24 cellular contexts compared by ENCODE assay signal in genomic region chr7:94996331-94996730, GRCh38.
A peak's percentile ranks its signal among the peaks of the same experiment; 100 is the strongest.
DNase-seq lines count a peak whose midpoint lies in the region; ATAC-seq, FAIRE-seq and TF ChIP-seq lines count a peak whose summit lies in the region.
"Had no signal": no experiment of that assay in that cellular context is flagged by ENCODE, and none has a peak within 500 bp of the region (broad histone marks: within the 10 kb centered on the region; RNA-seq: fewer than 3 reads in every experiment).

No MANE protein-coding gene starts in this region.

- no peaks in the 10 kb centered on the region for H3K79me2 ChIP-seq in SK-N-SH (ENCODE audit: insufficient read depth)
- H3K79me2 ChIP-seq in endothelial cell of umbilical vein (ENCODE audit: control insufficient read depth, insufficient read depth, low read length) = no peaks in the 10 kb centered on the region

- peaks cover 7% of the 10 kb centered on the region; the same call in 1 of the 2 replicates for H3K9me2 ChIP-seq in SK-N-SH

- CTCF ChIA-PET in SK-N-SH (lab: Yijun Ruan, JAX) = no interaction called here
- CTCF ChIA-PET in endothelial cell of umbilical vein (lab: Charles Lee) = no interaction called here
- CTCF ChIA-PET in activated CD8-positive, alpha-beta memory T cell treated with anti-CD3 and anti-CD28 coated beads, Interleukin-2, amount 10 ng/mL, durations not matched to agents 7 days and 5 days (lab: Charles Lee) = interaction anchor here (0.7 kb wide), 1 partner anchor 41 kb away, joined by 3 read pairs; no protein-coding TSS in a partner anchor

- H2AFZ ChIP-seq in SK-N-SH (ENCODE audit: low read depth) (no peak overlapping the region), endothelial cell of umbilical vein (ENCODE audit: low read depth, low read length) (no peak overlapping the region)
- H2AFZ ChIP-seq: GM23338 had no signal

- H3K27me3 ChIP-seq in SK-N-SH (ENCODE audit: insufficient read depth) (peaks cover 8% of the 10 kb centered on the region; the same call in 1 of the 2 replicates), endothelial cell of umbilical vein (ENCODE audit: control insufficient read depth in 2 of 2, insufficient read depth in 2 of 2, low read length in 2 of 2) (no peaks in the 10 kb centered on the region)
- H3K27me3 ChIP-seq: BE2C; BLaER1 treated with 17β-estradiol and CSF1 and Interleukin-3, amounts not matched to agents 10 nM and 100 nM had no signal

- H3K36me3 Mint-ChIP-seq in mesothelial cell of epicardium = peaks cover 8% of the 10 kb centered on the region
- H3K36me3 Mint-ChIP-seq in activated CD8-positive, alpha-beta memory T cell treated with anti-CD3 and anti-CD28 coated beads, Interleukin-2, amount 10 ng/mL, durations not matched to agents 7 days and 5 days = no peaks in the 10 kb centered on the region
- H3K36me3 Mint-ChIP-seq: CD14-positive monocyte; CD8-positive, alpha-beta memory T cell had no signal

- FAIRE-seq in endothelial cell of umbilical vein (lab: Jason Lieb, UNC) = no peak
- FAIRE-seq: D721Med, GM12891, GM18507 had no signal

- H3K4me1 ChIP-seq in SK-N-SH (ENCODE audit: control insufficient read depth in 1 of 2, insufficient read depth in 2 of 2, low read depth in 1 of 2, low read length in 1 of 2) = no peaks in the 10 kb centered on the region; a peak in 1 of 4 replicates
- no peaks in the 10 kb centered on the region for H3K4me1 ChIP-seq in endothelial cell of umbilical vein (ENCODE audit: control insufficient read depth, extremely low read depth, insufficient read depth, low read length)
- H3K4me1 ChIP-seq: BE2C; BLaER1 treated with 17β-estradiol and CSF1 and Interleukin-3, amounts not matched to agents 10 nM and 100 nM had no signal

- H3K9ac ChIP-seq in SK-N-SH (no peak overlapping the region), endothelial cell of umbilical vein (replicated peaks; ENCODE audit: extremely low read depth, insufficient read depth, low read length) (no peak overlapping the region)
- H3K9ac ChIP-seq: BLaER1 treated with 17β-estradiol and CSF1 and Interleukin-3, amounts not matched to agents 10 nM and 100 nM had no signal

- H3K9me3 ChIP-seq in SK-N-SH = no peaks in the 10 kb centered on the region
- no peaks in the 10 kb centered on the region for H3K9me3 ChIP-seq in endothelial cell of umbilical vein (replicated peaks; ENCODE audit: control insufficient read depth, insufficient read depth, low read length)
- H3K9me3 ChIP-seq: BE2C; BLaER1 treated with 17β-estradiol and CSF1 and Interleukin-3, amounts not matched to agents 10 nM and 100 nM had no signal

- peaks cover 35% of the 10 kb centered on the region for H3K4me1 Mint-ChIP-seq in mesothelial cell of epicardium
- H3K4me1 Mint-ChIP-seq in activated CD8-positive, alpha-beta memory T cell treated with anti-CD3 and anti-CD28 coated beads, Interleukin-2, amount 10 ng/mL, durations not matched to agents 7 days and 5 days = no peaks in the 10 kb centered on the region
- H3K4me1 Mint-ChIP-seq: CD14-positive monocyte; CD8-positive, alpha-beta memory T cell had no signal

- POLR2A ChIA-PET in SK-N-SH (lab: Yijun Ruan, JAX) = no interaction called here
- POLR2A ChIA-PET in endothelial cell of umbilical vein (lab: Charles Lee) = no interaction called here

- no peaks in the 10 kb centered on the region for H3K27me3 Mint-ChIP-seq in mesothelial cell of epicardium (ENCODE audit: low read depth)
- no peaks in the 10 kb centered on the region for H3K27me3 Mint-ChIP-seq in activated CD8-positive, alpha-beta memory T cell treated with anti-CD3 and anti-CD28 coated beads, Interleukin-2, amount 10 ng/mL, durations not matched to agents 7 days and 5 days
- H3K27me3 Mint-ChIP-seq: CD4-positive, alpha-beta T cell; CD8-positive, alpha-beta memory T cell had no signal

- no peak for TF ChIP-seq EP300 in SK-N-SH (IDR thresholded peaks at IDR 0.05; ENCODE audit: borderline replicate concordance in 1 of 2, low read depth in 1 of 2, low read length in 1 of 2)

- no peak for ATAC-seq in SK-N-SH treated with all-trans-retinoic acid at 6 μM for 48 hours
- ATAC-seq in activated CD8-positive, alpha-beta memory T cell treated with anti-CD3 and anti-CD28 coated beads, Interleukin-2, amount 10 ng/mL, durations not matched to agents 7 days and 5 days = no peak
- ATAC-seq: GM23338, HCT116 had no signal

- H3K36me3 ChIP-seq in SK-N-SH (replicated peaks in 1 of 2; ENCODE audit: control insufficient read depth in 1 of 2, insufficient read depth in 2 of 2, low read length in 1 of 2) (no peaks in the 10 kb centered on the region), endothelial cell of umbilical vein (ENCODE audit: control insufficient read depth in 2 of 2, extremely low read depth in 1 of 2, insufficient read depth in 2 of 2, low read length in 2 of 2) (no peaks in the 10 kb centered on the region)
- H3K36me3 ChIP-seq: BE2C; BLaER1 treated with 17β-estradiol and CSF1 and Interleukin-3, amounts not matched to agents 10 nM and 100 nM had no signal

- H3K27ac Mint-ChIP-seq in mesothelial cell of epicardium = peak overlapping the region; percentile 78
- H3K27ac Mint-ChIP-seq in activated CD8-positive, alpha-beta memory T cell treated with anti-CD3 and anti-CD28 coated beads, Interleukin-2, amount 10 ng/mL, durations not matched to agents 7 days and 5 days = no peak overlapping the region
- H3K27ac Mint-ChIP-seq: CD14-positive monocyte; CD4-positive, alpha-beta T cell; CD8-positive, alpha-beta memory T cell; GM23338; H9 had no signal

- BruUV-seq in endothelial cell of umbilical vein (replicated peaks; lab: Mats Ljungman, UMichigan) = no TSS peak

- intact Hi-C loops in endothelial cell of umbilical vein (cut with micrococcal nuclease) = no loop called here

- no peak for TF ChIP-seq RAD21 in SK-N-SH (IDR thresholded peaks at IDR 0.05; ENCODE audit: low read length)

- no peak overlapping the region for H3K4me2 ChIP-seq in SK-N-SH
- no peak overlapping the region for H3K4me2 ChIP-seq in endothelial cell of umbilical vein (ENCODE audit: insufficient read depth, low read length)
- H3K4me2 ChIP-seq: BLaER1 treated with 17β-estradiol and CSF1 and Interleukin-3, amounts not matched to agents 10 nM and 100 nM; GM23338 had no signal

- H3K27ac ChIP-seq in SK-N-SH (ENCODE audit: low read depth in 2 of 2, low read length in 1 of 2) = no peak overlapping the region
- no peak overlapping the region for H3K27ac ChIP-seq in endothelial cell of umbilical vein (ENCODE audit: insufficient read depth, low read depth, low read length)
- H3K27ac ChIP-seq: 22Rv1; BLaER1 treated with 17β-estradiol and CSF1 and Interleukin-3, amounts not matched to agents 10 nM and 100 nM had no signal

- no peaks in the 10 kb centered on the region for H3K9me1 ChIP-seq in endothelial cell of umbilical vein (replicated peaks; ENCODE audit: control insufficient read depth, extremely low read depth, insufficient read depth, low read length)

- no peak overlapping the region for H3K4me3 Mint-ChIP-seq in mesothelial cell of epicardium
- no peak overlapping the region for H3K4me3 Mint-ChIP-seq in activated CD8-positive, alpha-beta memory T cell treated with anti-CD3 and anti-CD28 coated beads, Interleukin-2, amount 10 ng/mL, durations not matched to agents 7 days and 5 days
- H3K4me3 Mint-ChIP-seq: CD14-positive monocyte; CD4-positive, alpha-beta T cell; CD8-positive, alpha-beta memory T cell; GM23338; H9 had no signal

- H3F3A ChIP-seq in SK-N-SH (replicated peaks; ENCODE audit: insufficient read depth) = no peaks in the 10 kb centered on the region

- no peak for TF ChIP-seq POLR2A in endothelial cell of umbilical vein (IDR thresholded peaks at IDR 0.05; ENCODE audit: low read depth, low read length)

- peaks cover 17% of the 10 kb centered on the region for H3K9me3 Mint-ChIP-seq in mesothelial cell of epicardium
- no peaks in the 10 kb centered on the region for H3K9me3 Mint-ChIP-seq in activated CD8-positive, alpha-beta memory T cell treated with anti-CD3 and anti-CD28 coated beads, Interleukin-2, amount 10 ng/mL, durations not matched to agents 7 days and 5 days (ENCODE audit: low read depth)
- H3K9me3 Mint-ChIP-seq: GM23338, H9 had no signal

- H4K20me1 ChIP-seq in SK-N-SH (ENCODE audit: insufficient read depth) (no peaks in the 10 kb centered on the region), endothelial cell of umbilical vein (replicated peaks; ENCODE audit: control insufficient read depth, extremely low read depth, insufficient read depth, low read length) (no peaks in the 10 kb centered on the region)
- H4K20me1 ChIP-seq: BLaER1 treated with 17β-estradiol and CSF1 and Interleukin-3, amounts not matched to agents 10 nM and 100 nM had no signal

- dilution Hi-C loops in endothelial cell of umbilical vein (cut with MboI; ENCODE audit: extremely low pct_ligation_motif_present, low sequenced_read_pairs) = no loop called here

- TF ChIP-seq CTCF in SK-N-SH (IDR thresholded peaks at IDR 0.05) = no peak
- no peak for TF ChIP-seq CTCF in endothelial cell of umbilical vein (IDR thresholded peaks at IDR 0.05; ENCODE audit: extremely low read depth in 1 of 2, insufficient read depth in 1 of 2, low read depth in 1 of 2, low read length in 2 of 2)
- no peak for TF ChIP-seq CTCF in mesothelial cell of epicardium (IDR thresholded peaks at IDR 0.05; ENCODE audit: unreplicated experiment)

- H3K4me3 ChIP-seq in SK-N-SH (ENCODE audit: low read depth in 2 of 2, low read length in 1 of 2) = no peak overlapping the region
- H3K4me3 ChIP-seq in endothelial cell of umbilical vein (replicated peaks in 1 of 3; ENCODE audit: insufficient read depth in 1 of 3, low read depth in 1 of 3, low read length in 3 of 3) = no peak overlapping the region
- H3K4me3 ChIP-seq: BLaER1 treated with 17β-estradiol and CSF1 and Interleukin-3, amounts not matched to agents 10 nM and 100 nM; GM23338 had no signal

- DNase-seq in SK-N-SH (no peak), endothelial cell of umbilical vein (ENCODE audit: low read depth, low spot score) (peak; percentile 18), mesothelial cell of epicardium (ENCODE audit: low spot score in 2 of 2, unreplicated experiment in 2 of 2) (no peak), NCI-H2171 treated with DMSO at 0.1 percent for 48 hours (lab: John Stamatoyannopoulos, UW) (no peak)
- no peak for DNase-seq in activated CD8-positive, alpha-beta memory T cell treated with anti-CD3 and anti-CD28 coated beads, Interleukin-2, amount 10 ng/mL, durations not matched to agents 7 days and 5 days
- DNase-seq: ACHN; AML-193; BE2C; CD4-positive, alpha-beta T cell; CD8-positive, alpha-beta memory T cell; DMS 273 treated with DMSO at 0.1 percent for 48 hours; DMS79; EL; GDM1; H9 had no signal

TF ChIP-seq in SK-N-SH treated with all-trans-retinoic acid at 6 μM for 48 hours, 23 proteins besides CTCF, POLR2A, EP300 and RAD21 (continues in another document):
- no peak for TF ChIP-seq ZFP3 (CRISPR knock-in tag; IDR thresholded peaks at IDR 0.05)
- TF ChIP-seq ZC3H10 (CRISPR knock-in tag; IDR thresholded peaks at IDR 0.05) = no peak

TF ChIP-seq in endothelial cell of umbilical vein, 7 proteins besides CTCF, POLR2A, EP300 and RAD21 (continues in another document):
- TF ChIP-seq POLR2AphosphoS5 (IDR thresholded peaks at IDR 0.05; ENCODE audit: insufficient read depth, low read depth, low read length) (no peak), EZH2 (IDR thresholded peaks at IDR 0.05; ENCODE audit: borderline replicate concordance, low read depth, low read length, severe bottlenecking) (no peak), MAX (IDR thresholded peaks at IDR 0.05; ENCODE audit: insufficient read depth, insufficient read length) (no peak)
